ENCODE assay signal across 25 cellular contexts in genomic region chr16:87348616-87349157, GRCh38. TPM values are rescaled to one million over a fixed set of nuclear protein-coding genes. Genes with fewer than 3 reads are reported as not detected.
A peak's percentile ranks its signal among the peaks of the same experiment; 100 is the strongest.
DNase-seq lines count a peak whose midpoint lies in the region; ATAC-seq, FAIRE-seq and TF ChIP-seq lines count a peak whose summit lies in the region.
"Had no signal": no experiment of that assay in that cellular context is flagged by ENCODE, and none has a peak within 500 bp of the region (broad histone marks: within the 10 kb centered on the region; RNA-seq: fewer than 3 reads in every experiment).

No MANE protein-coding gene starts in this region.

- H3K9me3 ChIP-seq in astrocyte (ENCODE audit: insufficient read depth, low read depth, low read length), result no peaks in the 10 kb centered on the region
- H3K9me3 ChIP-seq in osteoblast (ENCODE audit: low read depth, low read length), result no peaks in the 10 kb centered on the region
- H3K9me3 ChIP-seq in suprapubic skin, result no peaks in the 10 kb centered on the region
- H3K9me3 ChIP-seq: BLaER1 had no signal

- no peak overlapping the region for H3K4me3 Mint-ChIP-seq in astrocyte (ENCODE audit: unreplicated experiment)
- H3K4me3 Mint-ChIP-seq: CD4-positive, alpha-beta T cell had no signal

- H3K4me1 Mint-ChIP-seq in astrocyte (ENCODE audit: low read depth, unreplicated experiment), result peaks cover 15% of the 10 kb centered on the region

- H2AFZ ChIP-seq in astrocyte (ENCODE audit: low read depth, low read length), result no peak overlapping the region
- no peak overlapping the region for H2AFZ ChIP-seq in osteoblast (ENCODE audit: low read length)

- H3K79me2 ChIP-seq in astrocyte (ENCODE audit: insufficient read depth, low read length) (peaks cover 18% of the 10 kb centered on the region), osteoblast (ENCODE audit: insufficient read depth, low read length) (peaks cover 39% of the 10 kb centered on the region)

- H3K4me3 ChIP-seq in astrocyte (ENCODE audit: insufficient read depth, low read depth, low read length), result no peak overlapping the region
- no peak overlapping the region for H3K4me3 ChIP-seq in osteoblast (ENCODE audit: insufficient read depth, low read length)
- no peak overlapping the region for H3K4me3 ChIP-seq in suprapubic skin
- H3K4me3 ChIP-seq: BLaER1 had no signal

- peaks cover 20% of the 10 kb centered on the region for H3K36me3 Mint-ChIP-seq in astrocyte (ENCODE audit: low read depth, unreplicated experiment)

- H3K36me3 ChIP-seq in astrocyte (ENCODE audit: insufficient read depth, low read length), result no peaks in the 10 kb centered on the region
- peaks cover 18% of the 10 kb centered on the region for H3K36me3 ChIP-seq in osteoblast (ENCODE audit: insufficient read depth, low read length)
- H3K36me3 ChIP-seq in suprapubic skin, result peaks cover 40% of the 10 kb centered on the region

- intact Hi-C loops in Right ventricle myocardium inferior (cut with DNase I), result no loop called here
- intact Hi-C loops in left ventricle myocardium superior (cut with micrococcal nuclease), result no loop called here

- FAIRE-seq in astrocyte (lab: Jason Lieb, UNC), result no peak
- FAIRE-seq: GM12891, RCC 7860 had no signal

- CTCF ChIA-PET in RWPE1 (lab: Yijun Ruan, JAX), result interaction anchor here (0.7 kb wide), 1 partner anchor 95 kb away, joined by 3 read pairs; no protein-coding TSS in a partner anchor

- peaks cover 68% of the 10 kb centered on the region for H4K20me1 ChIP-seq in astrocyte (ENCODE audit: insufficient read depth, low read length)
- peaks cover 24% of the 10 kb centered on the region for H4K20me1 ChIP-seq in osteoblast (ENCODE audit: insufficient read depth, low read length)

- TF ChIP-seq EP300 in suprapubic skin (IDR thresholded peaks at IDR 0.05), result no peak

- H3K27me3 Mint-ChIP-seq in astrocyte (ENCODE audit: low read depth, unreplicated experiment), result no peaks in the 10 kb centered on the region
- H3K27me3 Mint-ChIP-seq: CD4-positive, alpha-beta T cell had no signal

- H3K4me1 ChIP-seq in astrocyte (ENCODE audit: insufficient read depth, low read length) (peaks cover 21% of the 10 kb centered on the region), osteoblast (ENCODE audit: insufficient read depth, low read length) (peaks cover 7% of the 10 kb centered on the region), suprapubic skin (peaks cover 25% of the 10 kb centered on the region)

- H3K4me2 ChIP-seq in astrocyte (ENCODE audit: low read length) (no peak overlapping the region), osteoblast (ENCODE audit: insufficient read depth, low read length) (no peak overlapping the region)
- H3K4me2 ChIP-seq: BLaER1 had no signal

- peak overlapping the region; percentile 41 for H3K27ac Mint-ChIP-seq in astrocyte (ENCODE audit: unreplicated experiment)
- H3K27ac Mint-ChIP-seq: CD4-positive, alpha-beta T cell had no signal

- H3K27ac ChIP-seq in RWPE1, result 0 out of 2 replicates have a peak overlapping the region, but pooled peaks have one; percentile 1
- no peak overlapping the region for H3K27ac ChIP-seq in astrocyte (ENCODE audit: low read depth, low read length)
- H3K27ac ChIP-seq in osteoblast (ENCODE audit: low read depth, low read length), result no peak overlapping the region
- no peak overlapping the region for H3K27ac ChIP-seq in suprapubic skin
- H3K27ac ChIP-seq: BLaER1, HL-60 had no signal

- DNase-seq in Right ventricle myocardium inferior (ENCODE audit: missing footprints) (peak; percentile 34), left ventricle myocardium superior (no peak), RWPE1 (ENCODE audit: low spot score) (no peak), astrocyte (ENCODE audit: low read depth) (no peak), osteoblast (ENCODE audit: insufficient read length, low spot score, missing footprints) (peak; percentile 35), suprapubic skin (ENCODE audit: low spot score in 2 of 2) (no peak)
- DNase-seq: CD4-positive, alpha-beta T cell; DND-41; GOT3; HCEC 1CT; KBM-7; MM.1S; NCI-H1092; NCI-H1436; NCI-H187 treated with DMSO at 0.1 percent for 48 hours; NCI-H2107; NCI-H446 treated with DMSO at 0.1 percent for 48 hours; NCI-H526 treated with DMSO at 0.1 percent for 48 hours; OCI-M1; SHP77 had no signal

- H3K27me3 ChIP-seq in astrocyte (ENCODE audit: insufficient read depth, low read length), result no peaks in the 10 kb centered on the region
- no peaks in the 10 kb centered on the region for H3K27me3 ChIP-seq in osteoblast (ENCODE audit: insufficient read depth, low read length)
- H3K27me3 ChIP-seq in suprapubic skin, result no peaks in the 10 kb centered on the region
- H3K27me3 ChIP-seq: BLaER1 had no signal

- ATAC-seq in Right ventricle myocardium inferior (no peak), left ventricle myocardium superior (no peak), GM19397 (IDR thresholded peaks at IDR 0.05; ENCODE audit: unreplicated experiment) (no peak)

- TF ChIP-seq CTCF in RWPE1 (conservative IDR thresholded peaks at IDR 0.05; ENCODE audit: low read depth), result no peak
- no peak for TF ChIP-seq CTCF in astrocyte (IDR thresholded peaks at IDR 0.05; ENCODE audit: insufficient read depth, low read depth, low read length)
- TF ChIP-seq CTCF in osteoblast (IDR thresholded peaks at IDR 0.05; ENCODE audit: extremely low read depth, low read depth, low read length), result no peak
- no peak for TF ChIP-seq CTCF in suprapubic skin (IDR thresholded peaks at IDR 0.05)

- POLR2A ChIA-PET in RWPE1 (lab: Yijun Ruan, JAX; ENCODE audit: low non-redundant PET), result interaction anchor here (0.7 kb wide), 1 partner anchor 319 kb away, joined by 5 read pairs; no protein-coding TSS in a partner anchor

- no peak overlapping the region for H3K9ac ChIP-seq in astrocyte (ENCODE audit: low read length)
- H3K9ac ChIP-seq: BLaER1 had no signal

- TF ChIP-seq POLR2A in suprapubic skin (IDR thresholded peaks at IDR 0.05), result no peak

- WGBS in suprapubic skin, result 95% methylated on average over 13 of the region's 13 CpGs

- no peaks in the 10 kb centered on the region for H3K9me3 Mint-ChIP-seq in astrocyte (ENCODE audit: unreplicated experiment)
- H3K9me3 Mint-ChIP-seq: CD4-positive, alpha-beta T cell had no signal

RNA-seq across cellular contexts. Expression of gene C16orf95, which starts 31.5 kb away (rescaled TPM):
- 4.2 TPM for total RNA-seq in Right ventricle myocardium inferior
- total RNA-seq in left ventricle myocardium superior, result 2.6 TPM
- 3.3 and 3.6 TPM in 2 replicates for total RNA-seq in astrocyte
- total RNA-seq in osteoblast, result 4.0 and 4.4 TPM in 2 replicates
- 10 to 100 TPM in 1 of 4 donors, not detected in 3; 17.5 TPM for total RNA-seq in suprapubic skin

RNA-seq across cellular contexts. Expression of gene FBXO31, which starts 34.9 kb away (rescaled TPM):
- total RNA-seq in Right ventricle myocardium inferior (70.2 TPM), left ventricle myocardium superior (71.7 TPM), astrocyte (33.4 and 34.9 TPM in 2 replicates), osteoblast (31.2 and 33.3 TPM in 2 replicates), suprapubic skin (10 to 100 TPM; 39.9 to 89.3 (median 53.6) TPM)

RNA-seq across cellular contexts. Expression of gene MAP1LC3B, which starts 43.4 kb away (rescaled TPM):
- total RNA-seq in Right ventricle myocardium inferior (125 TPM), left ventricle myocardium superior (134 TPM), astrocyte (206 and 221 TPM in 2 replicates), osteoblast (44.5 and 62.5 TPM in 2 replicates), suprapubic skin (10 to 100 TPM; 57.8 to 82.0 (median 71.3) TPM)

Comparison
In these comparisons a context has a peak if more than half of its experiments do, and no peak if none do; other contexts are left out.
1. DNase-seq: peak in Right ventricle myocardium inferior (single experiment) and osteoblast (single experiment); none in left ventricle myocardium superior (single experiment), RWPE1 (single experiment), astrocyte (single experiment) and suprapubic skin (0 of 2).